Comparison of ENCODE assay signal across 1 cellular context in genomic region chr16:89435051-89435450, GRCh38.
A peak's percentile ranks its signal among the peaks of the same experiment; 100 is the strongest.
TF ChIP-seq lines count a peak whose summit lies in the region.

No MANE protein-coding gene starts in this region.

TF ChIP-seq in K562, 482 proteins besides CTCF, POLR2A, EP300 and RAD21 (continued from another document):
- TF ChIP-seq ZBTB5 (IDR thresholded peaks at IDR 0.05) = no peak
- TF ChIP-seq DLX4 (CRISPR knock-in tag; IDR thresholded peaks at IDR 0.05) = no peak
- no peak for TF ChIP-seq ELF2 (CRISPR knock-in tag; IDR thresholded peaks at IDR 0.05)
- TF ChIP-seq RBM34 (IDR thresholded peaks at IDR 0.05; ENCODE audit: borderline replicate concordance, insufficient read depth, low read length) = no peak
- no peak for TF ChIP-seq RNF219 (CRISPR knock-in tag; IDR thresholded peaks at IDR 0.05)
- peak; percentile 89 for TF ChIP-seq ZNF316 (IDR thresholded peaks at IDR 0.05)
- no peak for TF ChIP-seq PPARD (CRISPR knock-in tag; IDR thresholded peaks at IDR 0.05)
- TF ChIP-seq JUND (IDR thresholded peaks at IDR 0.05; ENCODE audit: borderline replicate concordance, low read depth, low read length) = no peak
- no peak for TF ChIP-seq JUND (tag; IDR thresholded peaks at IDR 0.05; ENCODE audit: borderline replicate concordance, low read depth, low read length)
- no peak for TF ChIP-seq ZBTB11 (CRISPR knock-in tag; IDR thresholded peaks at IDR 0.05)
- TF ChIP-seq C11orf30 (IDR thresholded peaks at IDR 0.05; ENCODE audit: low read depth) = peak; percentile 64
- no peak for TF ChIP-seq CREB3L1 (IDR thresholded peaks at IDR 0.05; ENCODE audit: borderline replicate concordance, low read depth)
- no peak for TF ChIP-seq ZNF175 (CRISPR knock-in tag; IDR thresholded peaks at IDR 0.05; ENCODE audit: low read depth)
- TF ChIP-seq MEIS2 (IDR thresholded peaks at IDR 0.05; ENCODE audit: partially characterized antibody) = peak; percentile 19
- peak; percentile 76 for TF ChIP-seq NFYB (IDR thresholded peaks at IDR 0.05; ENCODE audit: extremely low read depth, insufficient read length)
- no peak for TF ChIP-seq TSHZ1 (CRISPR knock-in tag; IDR thresholded peaks at IDR 0.05)
- TF ChIP-seq MAFG (tag; conservative IDR thresholded peaks at IDR 0.05) = peak; percentile 33; the same call in 1 of the 2 replicates
